ENCODE assay signal across 12 cellular contexts in the genomic region with DNA sequence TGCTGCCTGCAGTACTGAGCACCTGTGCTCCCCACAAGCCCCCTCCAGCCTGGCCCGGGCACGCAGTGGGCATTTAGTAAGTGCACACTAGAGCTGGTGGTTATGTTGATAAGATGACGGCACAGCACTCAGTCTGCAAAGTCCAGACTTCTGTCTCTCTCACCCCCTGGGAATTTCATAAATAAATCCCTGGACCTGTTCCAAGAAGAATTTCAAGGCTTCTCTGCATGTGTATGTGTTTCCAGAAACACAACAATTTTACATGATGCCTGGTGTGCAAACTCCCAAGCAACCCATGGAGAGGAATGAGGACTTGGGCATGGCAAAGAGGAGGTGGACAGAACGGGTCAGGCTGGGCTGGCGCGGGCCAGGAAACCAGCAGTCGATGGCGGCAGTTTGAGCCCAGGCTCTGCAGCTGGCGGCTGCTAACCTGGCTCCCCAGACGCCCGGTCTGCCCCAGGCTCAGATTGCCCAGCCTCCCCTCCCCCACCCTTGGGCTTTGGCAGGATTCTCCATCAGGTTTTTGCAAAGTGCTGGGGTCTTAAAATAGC. TPM values are rescaled to one million over a fixed set of nuclear protein-coding genes. Genes with fewer than 3 reads are reported as not detected.
DNase-seq lines count a peak whose midpoint lies in the region; ATAC-seq and TF ChIP-seq lines count a peak whose summit lies in the region.
"Had no signal": no experiment of that assay in that cellular context is flagged by ENCODE, and none has a peak within 500 bp of the region (broad histone marks: within the 10 kb centered on the region; RNA-seq: fewer than 3 reads in every experiment).

No MANE protein-coding gene starts in this region.

- no peak overlapping the region for H3K18ac ChIP-seq in IMR-90 (ENCODE audit: low read depth, low read length)

- no peak overlapping the region for H2BK20ac ChIP-seq in IMR-90 (ENCODE audit: low read depth, low read length)

- WGBS in IMR-90 (ENCODE audit: extremely low coverage in 2 of 2, insufficient read length in 1 of 2), 2 experiments: 0% methylated on average over 1 of the region's 11 CpGs; no CpG with 5 or more reads in 1 of the 2 experiments

- no peaks in the 10 kb centered on the region for H3K9me3 Mint-ChIP-seq in CD4-positive, alpha-beta T cell

- H3K56ac ChIP-seq in IMR-90 (ENCODE audit: extremely low read depth, insufficient read depth, low read length): no peak overlapping the region

- no peaks in the 10 kb centered on the region for H3K27me3 Mint-ChIP-seq in CD4-positive, alpha-beta T cell

- no peak overlapping the region for H3K14ac ChIP-seq in IMR-90 (replicated peaks; ENCODE audit: low read depth, low read length)

- ATAC-seq in IMR-90 (ENCODE audit: low read depth) (peak; percentile 88), GM21825 (IDR thresholded peaks at IDR 0.05; ENCODE audit: unreplicated experiment) (no peak)
- no peak for ATAC-seq in CD4-positive, alpha-beta T cell (ENCODE audit: poor library complexity)
- ATAC-seq: gastrocnemius medialis; naive thymus-derived CD8-positive, alpha-beta T cell had no signal

- no peaks in the 10 kb centered on the region for H4K20me1 ChIP-seq in IMR-90 (ENCODE audit: insufficient read depth, low read length)

- H3K27ac Mint-ChIP-seq in CD4-positive, alpha-beta T cell: no peak overlapping the region

- no peak for TF ChIP-seq POLR2A in IMR-90 (IDR thresholded peaks at IDR 0.05; ENCODE audit: low read depth, low read length)

- no TSS peak for BruUV-seq in IMR-90 (replicated peaks; lab: Mats Ljungman, UMichigan)

- H2AK5ac ChIP-seq in IMR-90 (ENCODE audit: low read depth, low read length): no peak overlapping the region

- no peaks in the 10 kb centered on the region for H3K36me3 Mint-ChIP-seq in CD4-positive, alpha-beta T cell (ENCODE audit: low read depth)

- H2BK120ac ChIP-seq in IMR-90 (ENCODE audit: low read depth, low read length): no peak overlapping the region

- H2AK9ac ChIP-seq in IMR-90 (replicated peaks; ENCODE audit: low read depth, low read length, poor library complexity): no peak overlapping the region

- intact Hi-C loops in IMR-90 (cut with micrococcal nuclease): no loop called here
- intact Hi-C loops in CD4-positive, alpha-beta T cell (cut with DNase I, micrococcal nuclease): no loop called here

- no peak overlapping the region for H4K91ac ChIP-seq in IMR-90 (ENCODE audit: insufficient read depth, low read depth, low read length)

- H3K4me3 Mint-ChIP-seq in CD4-positive, alpha-beta T cell: no peak overlapping the region

- no peak for TF ChIP-seq CTCF in IMR-90 (conservative IDR thresholded peaks at IDR 0.05; ENCODE audit: low read depth, low read length)
- no peak for TF ChIP-seq CTCF in fibroblast of pulmonary artery (IDR thresholded peaks at IDR 0.05; ENCODE audit: low read length, missing control alignments)
- TF ChIP-seq CTCF in retinal pigment epithelial cell (conservative IDR thresholded peaks at IDR 0.05; ENCODE audit: low read depth, low read length): no peak
- no peak for TF ChIP-seq CTCF in CD4-positive, alpha-beta T cell (IDR thresholded peaks at IDR 0.05)

- peak overlapping the region; percentile 39 for H3K4me2 ChIP-seq in IMR-90 (ENCODE audit: low read depth, low read length)

- peaks cover 14% of the 10 kb centered on the region for H3K9me1 ChIP-seq in IMR-90 (ENCODE audit: insufficient read depth, low read length)

- no peak overlapping the region for H3K23ac ChIP-seq in IMR-90 (ENCODE audit: low read depth, low read length)

- no peak overlapping the region for H3K27ac ChIP-seq in IMR-90 (ENCODE audit: insufficient read depth, low read length)
- no peak overlapping the region for H3K27ac ChIP-seq in CD4-positive, alpha-beta T cell (ENCODE audit: low read depth, low read length)
- H3K27ac ChIP-seq: gastrocnemius medialis, tibial artery had no signal

- H4K5ac ChIP-seq in IMR-90 (ENCODE audit: low read depth, low read length): no peak overlapping the region

- in situ Hi-C loops in IMR-90 (cut with MboI; ENCODE audit: low sequenced_read_pairs): no loop called here

- H3K27me3 ChIP-seq in IMR-90 (ENCODE audit: control insufficient read depth, insufficient read depth, low read length): 0 out of 2 replicates have a peak, but pooled peaks cover 2% of the 10 kb centered on the region
- H3K27me3 ChIP-seq in CD4-positive, alpha-beta T cell (ENCODE audit: control insufficient read depth, insufficient read depth, low read length): no peaks in the 10 kb centered on the region
- H3K27me3 ChIP-seq: gastrocnemius medialis, tibial artery had no signal

- H3K4me1 Mint-ChIP-seq in CD4-positive, alpha-beta T cell (ENCODE audit: low read depth): peaks cover 6% of the 10 kb centered on the region

- no peaks in the 10 kb centered on the region for H3K79me1 ChIP-seq in IMR-90 (ENCODE audit: low read depth in 1 of 2, low read length in 2 of 2)

- H3K9me3 ChIP-seq in IMR-90 (ENCODE audit: control insufficient read depth, insufficient read depth, low read length): peaks cover 10% of the 10 kb centered on the region
- H3K9me3 ChIP-seq in CD4-positive, alpha-beta T cell (ENCODE audit: control insufficient read depth, low read length): peaks cover 9% of the 10 kb centered on the region

- no peak overlapping the region for H2BK5ac ChIP-seq in IMR-90 (ENCODE audit: low read depth, low read length, poor library complexity, severe bottlenecking)

- no peak overlapping the region for H2BK15ac ChIP-seq in IMR-90 (ENCODE audit: low read depth, low read length)

- H3K36me3 ChIP-seq in IMR-90 (ENCODE audit: control insufficient read depth, insufficient read depth, low read length): no peaks in the 10 kb centered on the region
- H3K36me3 ChIP-seq: gastrocnemius medialis, tibial artery had no signal

- H3K9ac ChIP-seq in IMR-90 (ENCODE audit: low read depth, low read length): no peak overlapping the region

- H3K4me3 ChIP-seq in IMR-90 (ENCODE audit: insufficient read depth, low read depth, low read length): no peak overlapping the region
- no peak overlapping the region for H3K4me3 ChIP-seq in fibroblast of pulmonary artery (replicated peaks; ENCODE audit: low read depth, low read length)
- peak overlapping the region; percentile 19 for H3K4me3 ChIP-seq in retinal pigment epithelial cell (ENCODE audit: low read length)
- H3K4me3 ChIP-seq: gastrocnemius medialis, tibial artery had no signal

- no peak overlapping the region for H4K8ac ChIP-seq in IMR-90 (ENCODE audit: low read depth in 2 of 2, low read length in 2 of 2)

- POLR2A ChIA-PET in IMR-90 (lab: Charles Lee; ENCODE audit: unreplicated experiment): no interaction called here
- POLR2A ChIA-PET in CD4-positive, alpha-beta T cell (lab: Charles Lee): no interaction called here

- no peak overlapping the region for H3K4ac ChIP-seq in IMR-90 (ENCODE audit: low read depth, low read length)

- H2AFZ ChIP-seq in IMR-90 (replicated peaks; ENCODE audit: low read length, poor library complexity): peak overlapping the region; percentile 24

- CTCF ChIA-PET in IMR-90 (lab: Yijun Ruan, JAX): no interaction called here
- CTCF ChIA-PET in CD4-positive, alpha-beta T cell (lab: Charles Lee): no interaction called here

- H3K4me1 ChIP-seq in IMR-90 (ENCODE audit: control insufficient read depth, insufficient read depth, low read length): peaks cover 8% of the 10 kb centered on the region; the same call in 1 of the 2 replicates

- TF ChIP-seq RAD21 in IMR-90 (IDR thresholded peaks at IDR 0.05; ENCODE audit: low read length): no peak

- DNase-seq in IMR-90: peak; percentile 77
- DNase-seq in NCI-H526 treated with DMSO at 0.1 percent for 48 hours (lab: John Stamatoyannopoulos, UW): peak; percentile 69
- DNase-seq in fibroblast of pulmonary artery (ENCODE audit: low read depth): peak; percentile 74
- DNase-seq in retinal pigment epithelial cell (ENCODE audit: low read depth): peak; percentile 66
- DNase-seq in NCI-H1048 (lab: John Stamatoyannopoulos, UW): no peak
- DNase-seq in nucleus accumbens (lab: John Stamatoyannopoulos, UW): no peak
- no peak for DNase-seq in CD4-positive, alpha-beta T cell
- DNase-seq: activated CD4-positive, alpha-beta T cell treated with anti-CD3 and anti-CD28 coated beads for 1 hour; gastrocnemius medialis; naive thymus-derived CD8-positive, alpha-beta T cell; tibial artery had no signal

- dilution Hi-C loops in IMR-90 (cut with HindIII; ENCODE audit: low sequenced_read_pairs, unreplicated experiment): no loop called here

TF ChIP-seq in IMR-90, 13 proteins besides CTCF, POLR2A, EP300 and RAD21 (continues in another document):
- TF ChIP-seq NFE2L2 (IDR thresholded peaks at IDR 0.05; ENCODE audit: low read depth, low read length): no peak
- TF ChIP-seq MAZ (IDR thresholded peaks at IDR 0.05; ENCODE audit: borderline replicate concordance, low read depth, low read length): no peak
- TF ChIP-seq ELK1 (IDR thresholded peaks at IDR 0.05; ENCODE audit: borderline replicate concordance, low read depth, low read length): no peak
- no peak for TF ChIP-seq BHLHE40 (IDR thresholded peaks at IDR 0.05; ENCODE audit: low read depth, low read length)
- no peak for TF ChIP-seq CHD1 (IDR thresholded peaks at IDR 0.05; ENCODE audit: low read depth, low read length)
- no peak for TF ChIP-seq CEBPB (IDR thresholded peaks at IDR 0.05; ENCODE audit: low read depth, low read length)

RNA-seq across cellular contexts. Expression of gene ACVR1B, which starts 10.4 kb away (rescaled TPM):
- total RNA-seq in IMR-90 (2012; rRNA removed): 5.7 and 5.8 TPM in 2 replicates
- 12.1 and 13.6 TPM in 2 replicates for polyA plus RNA-seq in IMR-90 (2012; rRNA removed)
- polyA plus RNA-seq in IMR-90 (2012; cell fraction: cytosol; rRNA removed): 9.7 and 10.3 TPM in 2 replicates
- polyA plus RNA-seq in IMR-90 (2012; cell fraction: nucleus; rRNA removed; ENCODE audit: low replicate concordance): 10.9 and 17.0 TPM in 2 replicates
- 10 to 100 TPM; 14.2 to 14.5 TPM for total RNA-seq in CD4-positive, alpha-beta T cell

RNA-seq across cellular contexts. Expression of gene ACVRL1, which starts 33.8 kb away (rescaled TPM):
- 5.8 and 7.5 TPM in 2 replicates for total RNA-seq in IMR-90 (2012; rRNA removed)
- polyA plus RNA-seq in IMR-90 (2012; rRNA removed): 6.4 and 8.0 TPM in 2 replicates
- 4.5 and 11.0 TPM in 2 replicates for polyA plus RNA-seq in IMR-90 (2012; cell fraction: cytosol; rRNA removed)
- 17.2 and 26.4 TPM in 2 replicates for polyA plus RNA-seq in IMR-90 (2012; cell fraction: nucleus; rRNA removed; ENCODE audit: low replicate concordance)
- total RNA-seq in CD4-positive, alpha-beta T cell: not detected
- total RNA-seq: naive thymus-derived CD8-positive, alpha-beta T cell had no signal
- polyA plus RNA-seq: naive thymus-derived CD8-positive, alpha-beta T cell had no signal

RNA-seq across cellular contexts. Expression of gene ANKRD33, which starts 53.2 kb away (rescaled TPM):
- total RNA-seq in IMR-90 (2012; rRNA removed): under 0.01 TPM in 1 of 2 replicates, not detected in the other
- polyA plus RNA-seq in IMR-90 (2012; rRNA removed): 0.03 TPM in 1 of 2 replicates, not detected in the other
- polyA plus RNA-seq in IMR-90 (2012; cell fraction: cytosol; rRNA removed): 0.02 TPM in 1 of 2 replicates, not detected in the other
- 0.42 and 0.57 TPM in 2 replicates for polyA plus RNA-seq in IMR-90 (2012; cell fraction: nucleus; rRNA removed; ENCODE audit: low replicate concordance)
- total RNA-seq in CD4-positive, alpha-beta T cell: not detected
- total RNA-seq: gastrocnemius medialis; naive thymus-derived CD8-positive, alpha-beta T cell had no signal
- polyA plus RNA-seq: naive thymus-derived CD8-positive, alpha-beta T cell had no signal

Comparison
In these comparisons a context has a peak if more than half of its experiments do, and no peak if none do; other contexts are left out.
1. DNase-seq: peak in IMR-90 (single experiment), NCI-H526 treated with DMSO at 0.1 percent for 48 hours (single experiment), fibroblast of pulmonary artery (single experiment) and retinal pigment epithelial cell (single experiment); none in NCI-H1048 (single experiment), nucleus accumbens (0 of 56) and CD4-positive, alpha-beta T cell (0 of 10).